In genomic region chr3:183551930-183552329, GRCh38 we compare ENCODE assay signal across 14 cellular contexts. TPM values are rescaled to one million over a fixed set of nuclear protein-coding genes. Genes with fewer than 3 reads are reported as not detected.
DNase-seq lines count a peak whose midpoint lies in the region; ATAC-seq and TF ChIP-seq lines count a peak whose summit lies in the region.
"Had no signal": no experiment of that assay in that cellular context is flagged by ENCODE, and none has a peak within 500 bp of the region (broad histone marks: within the 10 kb centered on the region; RNA-seq: fewer than 3 reads in every experiment).

No MANE protein-coding gene starts in this region.

- H2AFZ ChIP-seq in OCI-LY3 (ENCODE audit: low read depth, low read length): no peak overlapping the region

- H3K4me3 Mint-ChIP-seq in activated CD8-positive, alpha-beta memory T cell treated with anti-CD3 and anti-CD28 coated beads, Interleukin-2, amount 10 ng/mL, durations not matched to agents 7 days and 5 days: peak overlapping the region; percentile 90
- peak overlapping the region; percentile 99 for H3K4me3 Mint-ChIP-seq in activated T-helper 17 cell treated with anti-CD3 and anti-CD28 coated beads, Interleukin-2, amount 50 U/mL, for 72 hours

- no peaks in the 10 kb centered on the region for H3K27me3 ChIP-seq in OCI-LY3 (ENCODE audit: low read depth, low read length)
- H3K27me3 ChIP-seq: esophagus muscularis mucosa, thyroid gland had no signal

- CTCF ChIA-PET in activated CD8-positive, alpha-beta memory T cell treated with anti-CD3 and anti-CD28 coated beads, Interleukin-2, amount 10 ng/mL, durations not matched to agents 7 days and 5 days (lab: Charles Lee): interaction anchor here (0.8 to 2.1 kb wide), 8 partner anchors 10 to 84 kb away, joined by 3 to 7 read pairs (median 4); no protein-coding TSS in a partner anchor

- H3K27me3 Mint-ChIP-seq in activated CD8-positive, alpha-beta memory T cell treated with anti-CD3 and anti-CD28 coated beads, Interleukin-2, amount 10 ng/mL, durations not matched to agents 7 days and 5 days: no peaks in the 10 kb centered on the region
- no peaks in the 10 kb centered on the region for H3K27me3 Mint-ChIP-seq in activated T-helper 17 cell treated with anti-CD3 and anti-CD28 coated beads, Interleukin-2, amount 50 U/mL, for 72 hours

- H3K9me3 Mint-ChIP-seq in activated CD8-positive, alpha-beta memory T cell treated with anti-CD3 and anti-CD28 coated beads, Interleukin-2, amount 10 ng/mL, durations not matched to agents 7 days and 5 days (ENCODE audit: low read depth): no peaks in the 10 kb centered on the region
- no peaks in the 10 kb centered on the region for H3K9me3 Mint-ChIP-seq in activated T-helper 17 cell treated with anti-CD3 and anti-CD28 coated beads, Interleukin-2, amount 50 U/mL, for 72 hours

- peaks cover 8% of the 10 kb centered on the region; the same call in 1 of the 2 replicates for H3K9me3 ChIP-seq in OCI-LY3 (ENCODE audit: insufficient read depth, low read length)
- H3K9me3 ChIP-seq: A549, esophagus muscularis mucosa, SK-N-SH, thyroid gland had no signal

- peaks cover 22% of the 10 kb centered on the region for H3K36me3 Mint-ChIP-seq in activated CD8-positive, alpha-beta memory T cell treated with anti-CD3 and anti-CD28 coated beads, Interleukin-2, amount 10 ng/mL, durations not matched to agents 7 days and 5 days
- peaks cover 73% of the 10 kb centered on the region for H3K36me3 Mint-ChIP-seq in activated T-helper 17 cell treated with anti-CD3 and anti-CD28 coated beads, Interleukin-2, amount 50 U/mL, for 72 hours (ENCODE audit: low read depth)

- H3K79me2 ChIP-seq in OCI-LY3 (ENCODE audit: low read length): peaks cover 79% of the 10 kb centered on the region

- ATAC-seq in activated CD8-positive, alpha-beta memory T cell treated with anti-CD3 and anti-CD28 coated beads, Interleukin-2, amount 10 ng/mL, durations not matched to agents 7 days and 5 days: no peak
- ATAC-seq in activated T-helper 17 cell treated with anti-CD3 and anti-CD28 coated beads, Interleukin-2, amount 50 U/mL, for 72 hours (replicated peaks): peak; percentile 42
- ATAC-seq in GM21381 (IDR thresholded peaks at IDR 0.05; ENCODE audit: unreplicated experiment): no peak
- ATAC-seq in GM21717 (IDR thresholded peaks at IDR 0.05; ENCODE audit: unreplicated experiment): no peak
- ATAC-seq: A549 had no signal

- H3K27ac Mint-ChIP-seq in activated CD8-positive, alpha-beta memory T cell treated with anti-CD3 and anti-CD28 coated beads, Interleukin-2, amount 10 ng/mL, durations not matched to agents 7 days and 5 days: peak overlapping the region; percentile 74
- H3K27ac Mint-ChIP-seq in activated T-helper 17 cell treated with anti-CD3 and anti-CD28 coated beads, Interleukin-2, amount 50 U/mL, for 72 hours: peak overlapping the region; percentile 100

- peak overlapping the region; percentile 91 for H3K4me3 ChIP-seq in OCI-LY3 (ENCODE audit: low read length)
- H3K4me3 ChIP-seq: A549, esophagus muscularis mucosa, thyroid gland had no signal

- H3K9ac ChIP-seq in OCI-LY3 (ENCODE audit: low read length): peak overlapping the region; percentile 57
- H3K9ac ChIP-seq: SK-N-SH had no signal

- H3K4me1 Mint-ChIP-seq in activated CD8-positive, alpha-beta memory T cell treated with anti-CD3 and anti-CD28 coated beads, Interleukin-2, amount 10 ng/mL, durations not matched to agents 7 days and 5 days: peaks cover 64% of the 10 kb centered on the region
- H3K4me1 Mint-ChIP-seq in activated T-helper 17 cell treated with anti-CD3 and anti-CD28 coated beads, Interleukin-2, amount 50 U/mL, for 72 hours: peaks cover 54% of the 10 kb centered on the region

- peaks cover 42% of the 10 kb centered on the region for H4K20me1 ChIP-seq in OCI-LY3 (ENCODE audit: insufficient read depth, low read length)

- peak; percentile 76 for DNase-seq in activated CD8-positive, alpha-beta memory T cell treated with anti-CD3 and anti-CD28 coated beads, Interleukin-2, amount 10 ng/mL, durations not matched to agents 7 days and 5 days
- no peak for DNase-seq in activated CD8-positive, alpha-beta memory T cell treated with anti-CD3 and anti-CD28 coated beads for 24 hours
- DNase-seq in stimulated activated CD4-positive, alpha-beta T cell treated with anti-CD3 and anti-CD28 coated beads, TNF-alpha, amount 100 ng/mL, for 24 hours (ENCODE audit: low read depth in 3 of 3): peak in 2 of 3 experiments; percentile 27 to 44
- DNase-seq in NCI-H2196 (lab: John Stamatoyannopoulos, UW; ENCODE audit: unreplicated experiment): no peak
- DNase-seq: mesendoderm, NCI-H748 treated with DMSO at 0.1 percent for 48 hours, SK-N-SH, thyroid gland had no signal

- H3K36me3 ChIP-seq in OCI-LY3 (replicated peaks; ENCODE audit: low read depth, low read length): peaks cover 36% of the 10 kb centered on the region
- H3K36me3 ChIP-seq: esophagus muscularis mucosa, thyroid gland had no signal

- H3K4me2 ChIP-seq in OCI-LY3 (ENCODE audit: low read length): peak overlapping the region; percentile 84
- H3K4me2 ChIP-seq: A549, SK-N-SH had no signal

- TF ChIP-seq CTCF in OCI-LY3 (IDR thresholded peaks at IDR 0.05; ENCODE audit: low read depth, low read length): peak; percentile 57

- H3K27ac ChIP-seq in OCI-LY3 (ENCODE audit: low read length): peak overlapping the region; percentile 97
- H3K27ac ChIP-seq: A549, esophagus muscularis mucosa, thyroid gland had no signal

- peaks cover 53% of the 10 kb centered on the region for H3K4me1 ChIP-seq in OCI-LY3 (ENCODE audit: low read length)
- H3K4me1 ChIP-seq: thyroid gland had no signal

RNA-seq across cellular contexts. Expression of gene KLHL6, which starts 3.6 kb away (rescaled TPM):
- total RNA-seq in activated CD8-positive, alpha-beta memory T cell treated with anti-CD3 and anti-CD28 coated beads, Interleukin-2, amount 10 ng/mL, durations not matched to agents 7 days and 5 days: 10 to 100 TPM; 30.9 to 31.5 TPM
- total RNA-seq in activated T-helper 17 cell treated with anti-CD3 and anti-CD28 coated beads, Interleukin-2, amount 50 U/mL, for 72 hours: 10 to 100 TPM; 33.5 to 39.7 TPM

Comparison
In these comparisons a context has a peak if more than half of its experiments do, and no peak if none do; other contexts are left out.
1. DNase-seq: peak in activated CD8-positive, alpha-beta memory T cell treated with anti-CD3 and anti-CD28 coated beads, Interleukin-2, amount 10 ng/mL, durations not matched to agents 7 days and 5 days (single experiment) and stimulated activated CD4-positive, alpha-beta T cell treated with anti-CD3 and anti-CD28 coated beads, TNF-alpha, amount 100 ng/mL, for 24 hours (2 of 3); none in activated CD8-positive, alpha-beta memory T cell treated with anti-CD3 and anti-CD28 coated beads for 24 hours (single experiment) and NCI-H2196 (single experiment).